ENCODE assay signal across 1 cellular context in the genomic region with DNA sequence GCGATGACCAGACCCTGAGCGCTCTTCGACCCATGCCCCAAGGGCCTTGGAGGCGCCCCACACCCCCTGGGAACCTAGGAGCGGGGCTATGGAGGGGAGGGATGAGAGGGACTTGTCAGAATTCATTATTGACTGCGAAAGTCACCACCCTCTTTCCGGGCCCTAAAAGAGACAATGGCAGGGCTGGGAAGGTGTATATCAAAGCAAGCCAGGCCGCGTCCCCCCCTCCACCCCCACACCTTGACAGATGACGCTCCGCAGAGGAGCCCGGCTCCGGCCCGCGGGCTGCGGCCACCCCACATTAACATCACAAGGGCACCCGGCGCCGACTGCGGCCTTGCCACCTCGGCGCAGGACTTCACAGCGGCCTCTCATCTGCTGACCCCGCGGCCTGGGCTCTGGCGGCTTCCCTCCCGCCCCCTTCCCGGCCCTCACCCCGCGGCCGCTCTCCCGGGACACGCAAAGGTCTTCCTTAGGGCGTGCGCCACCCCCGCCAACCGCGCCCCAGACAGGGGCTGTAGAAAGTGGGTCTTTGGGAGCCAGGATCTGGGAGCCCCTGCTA.
TF ChIP-seq lines count a peak whose summit lies in the region.

No MANE protein-coding gene starts in this region.

TF ChIP-seq in H1, 55 proteins besides CTCF, POLR2A, EP300 and RAD21:
- TF ChIP-seq HDAC2 (IDR thresholded peaks at IDR 0.05; ENCODE audit: borderline replicate concordance in 1 of 2, low read depth in 2 of 2, low read length in 2 of 2), result no peak
- TF ChIP-seq SUZ12 (IDR thresholded peaks at IDR 0.05; ENCODE audit: low read length), result peak; percentile 18
- TF ChIP-seq SIN3A (conservative IDR thresholded peaks at IDR 0.05 in 1 of 2, IDR thresholded peaks at IDR 0.05 in 1 of 2; ENCODE audit: low read depth in 1 of 2, low read length in 2 of 2), result 0 out of 4 replicates have a peak, but pooled peaks of 1 of the 2 experiments have one; percentile 33
- peak; percentile 70 for TF ChIP-seq EZH2 (IDR thresholded peaks at IDR 0.05; ENCODE audit: low read depth, low read length, severe bottlenecking)
